In the genomic region with DNA sequence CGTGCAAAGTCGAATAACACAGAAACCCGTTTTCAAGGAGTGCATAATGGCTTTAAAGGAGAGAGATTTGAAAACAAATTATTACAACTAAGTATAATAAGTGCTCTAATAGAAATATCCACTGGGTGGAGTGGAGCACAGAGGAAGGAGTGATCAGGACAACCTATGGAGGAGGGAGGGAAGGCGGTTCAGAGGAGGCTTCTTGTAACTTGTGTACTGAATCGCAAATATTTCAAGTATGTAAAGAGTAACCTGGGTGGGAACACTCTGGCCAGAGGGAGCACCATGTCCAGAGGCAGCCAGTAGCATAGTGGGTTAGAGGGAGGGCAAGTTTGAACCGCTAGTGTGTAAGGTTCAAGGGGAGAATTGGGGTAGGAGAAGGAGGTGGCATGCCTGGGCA, we compare ENCODE assay signal across 17 cellular contexts. TPM values are rescaled to one million over a fixed set of nuclear protein-coding genes. Genes with fewer than 3 reads are reported as not detected.
A peak's percentile ranks its signal among the peaks of the same experiment; 100 is the strongest.
DNase-seq lines count a peak whose midpoint lies in the region; ATAC-seq and TF ChIP-seq lines count a peak whose summit lies in the region.
"Had no signal": no experiment of that assay in that cellular context is flagged by ENCODE, and none has a peak within 500 bp of the region (broad histone marks: within the 10 kb centered on the region; RNA-seq: fewer than 3 reads in every experiment).

No MANE protein-coding gene starts in this region.

- H3K4me3 ChIP-seq in DND-41 (ENCODE audit: low read depth in 1 of 2, low read length in 2 of 2) (no peak overlapping the region), LNCaP clone FGC (ENCODE audit: low read depth, low read length) (no peak overlapping the region), body of pancreas (no peak overlapping the region), liver (ENCODE audit: low read depth in 1 of 3, low read length in 3 of 3) (no peak overlapping the region)
- H3K4me3 ChIP-seq in CD8-positive, alpha-beta T cell (ENCODE audit: low read depth, low read length), result no peak overlapping the region
- H3K4me3 ChIP-seq: BLaER1, heart right ventricle, ovary, thoracic aorta had no signal

- no peaks in the 10 kb centered on the region for H3K4me1 Mint-ChIP-seq in CD8-positive, alpha-beta T cell (ENCODE audit: low read depth)

- H3K9ac ChIP-seq in DND-41 (ENCODE audit: low read depth, low read length) (no peak overlapping the region), liver (ENCODE audit: low read depth in 1 of 2, low read length in 2 of 2) (no peak overlapping the region)
- H3K9ac ChIP-seq: BLaER1 had no signal

- no peaks in the 10 kb centered on the region for H3K36me3 Mint-ChIP-seq in CD8-positive, alpha-beta T cell

- no peak overlapping the region for H3K27ac Mint-ChIP-seq in CD8-positive, alpha-beta T cell

- no peak for TF ChIP-seq POLR2A in body of pancreas (IDR thresholded peaks at IDR 0.05)

- ATAC-seq in DND-41 (ENCODE audit: insufficient read depth, low read depth), result no peak
- ATAC-seq in body of pancreas, result peak; percentile 33
- ATAC-seq in CD8-positive, alpha-beta T cell, result no peak
- ATAC-seq: activated CD4-positive, CD25-positive, alpha-beta regulatory T cell treated with anti-CD3 and anti-CD28 coated beads, Interleukin-2, amount 50 U/mL, for 24 hours; heart right ventricle had no signal

- no peak overlapping the region for H3K27ac ChIP-seq in DND-41 (ENCODE audit: low read length)
- H3K27ac ChIP-seq in body of pancreas, result no peak overlapping the region
- no peak overlapping the region for H3K27ac ChIP-seq in liver (ENCODE audit: low read depth in 1 of 2, low read length in 2 of 2)
- H3K27ac ChIP-seq in CD8-positive, alpha-beta T cell (ENCODE audit: low read depth, low read length), result no peak overlapping the region
- H3K27ac ChIP-seq: BLaER1, ovary, RWPE1, thoracic aorta had no signal

- DNase-seq in DND-41, result no peak
- DNase-seq in LNCaP clone FGC (ENCODE audit: low read depth), result no peak
- no peak for DNase-seq in body of pancreas
- DNase-seq in DMS53 (lab: John Stamatoyannopoulos, UW), result no peak
- DNase-seq in NCI-H187 treated with DMSO at 0.1 percent for 48 hours (lab: John Stamatoyannopoulos, UW), result no peak
- DNase-seq in CD8-positive, alpha-beta T cell, result no peak
- DNase-seq: anterior cingulate cortex, dermis blood vessel endothelial cell, heart right ventricle, NCI-H1092, ovary, small intestine had no signal

- H3K4me1 ChIP-seq in DND-41 (ENCODE audit: insufficient read depth, low read length) (no peaks in the 10 kb centered on the region), body of pancreas (no peaks in the 10 kb centered on the region), liver (ENCODE audit: control insufficient read depth in 4 of 4, insufficient read depth in 4 of 4, low read length in 3 of 4) (no peaks in the 10 kb centered on the region)
- H3K4me1 ChIP-seq in CD8-positive, alpha-beta T cell (ENCODE audit: insufficient read depth, low read length), result no peaks in the 10 kb centered on the region

- peak; percentile 13 for TF ChIP-seq CTCF in DND-41 (IDR thresholded peaks at IDR 0.05; ENCODE audit: borderline replicate concordance, extremely low read depth, low read length, poor library complexity, severe bottlenecking)
- peak; percentile 16; the same call in 1 of the 2 replicates for TF ChIP-seq CTCF in LNCaP clone FGC (IDR thresholded peaks at IDR 0.05; ENCODE audit: control insufficient read depth, extremely low read depth, insufficient read depth)
- peak in 3 of 7 experiments; percentile 19 to 30 (median 21) for TF ChIP-seq CTCF in body of pancreas (IDR thresholded peaks at IDR 0.05)
- no peak for TF ChIP-seq CTCF in liver (IDR thresholded peaks at IDR 0.05; ENCODE audit: low read depth, low read length, missing input control)
- TF ChIP-seq CTCF in CD8-positive, alpha-beta T cell (IDR thresholded peaks at IDR 0.05), result no peak

- no peaks in the 10 kb centered on the region for H3K36me3 ChIP-seq in DND-41 (ENCODE audit: insufficient read depth, low read length)
- H3K36me3 ChIP-seq in body of pancreas (replicated peaks in 1 of 2; ENCODE audit: insufficient read depth in 1 of 2, low read depth in 2 of 2), result no peaks in the 10 kb centered on the region
- no peaks in the 10 kb centered on the region for H3K36me3 ChIP-seq in liver (ENCODE audit: control insufficient read depth in 4 of 4, insufficient read depth in 3 of 4, low read depth in 1 of 4, low read length in 3 of 4)
- no peaks in the 10 kb centered on the region for H3K36me3 ChIP-seq in CD8-positive, alpha-beta T cell (ENCODE audit: insufficient read depth, low read length)
- H3K36me3 ChIP-seq: heart right ventricle, ovary, thoracic aorta had no signal

- no peaks in the 10 kb centered on the region for H3K9me3 ChIP-seq in DND-41 (ENCODE audit: insufficient read depth, low read length, severe bottlenecking)
- H3K9me3 ChIP-seq in body of pancreas, result no peaks in the 10 kb centered on the region
- no peaks in the 10 kb centered on the region for H3K9me3 ChIP-seq in liver (ENCODE audit: control insufficient read depth in 4 of 4, low read length in 3 of 4)
- peaks cover 5% of the 10 kb centered on the region for H3K9me3 ChIP-seq in CD8-positive, alpha-beta T cell (ENCODE audit: low read length)
- H3K9me3 ChIP-seq: ovary, thoracic aorta had no signal

- H3K4me2 ChIP-seq in DND-41 (ENCODE audit: insufficient read depth, low read length), result no peak overlapping the region
- H3K4me2 ChIP-seq: BLaER1 had no signal

- peaks cover 9% of the 10 kb centered on the region for H3K9me3 Mint-ChIP-seq in CD8-positive, alpha-beta T cell

- POLR2A ChIA-PET in CD8-positive, alpha-beta T cell (lab: Charles Lee), result no interaction called here

- intact Hi-C loops in body of pancreas (cut with DNase I), result no loop called here
- intact Hi-C loops in CD8-positive, alpha-beta T cell (cut with DNase I, micrococcal nuclease), result no loop called here

- H3K79me2 ChIP-seq in DND-41 (ENCODE audit: insufficient read depth, low read length), result no peaks in the 10 kb centered on the region

- no peaks in the 10 kb centered on the region for H3K27me3 ChIP-seq in DND-41 (ENCODE audit: insufficient read depth, low read length, poor library complexity)
- no peaks in the 10 kb centered on the region for H3K27me3 ChIP-seq in body of pancreas
- H3K27me3 ChIP-seq in liver (ENCODE audit: control insufficient read depth in 4 of 4, insufficient read depth in 4 of 4, low read length in 3 of 4), result peaks cover 0 to 3% (median 0%) of the 10 kb centered on the region in 4 donors
- no peaks in the 10 kb centered on the region for H3K27me3 ChIP-seq in CD8-positive, alpha-beta T cell (ENCODE audit: insufficient read depth, low read length)
- H3K27me3 ChIP-seq: BLaER1, ovary had no signal

- no peak overlapping the region for H3K4me3 Mint-ChIP-seq in CD8-positive, alpha-beta T cell

- H2AFZ ChIP-seq in DND-41 (ENCODE audit: low read depth, low read length), result no peak overlapping the region

- 75 to 79% methylated on average over 6 of the region's 6 CpGs for WGBS in body of pancreas, 2 donors
- WGBS in liver, result 94% methylated on average over 6 of the region's 6 CpGs

- TF ChIP-seq RAD21 in liver (IDR thresholded peaks at IDR 0.05), result peak; percentile 19 to 24

- no peaks in the 10 kb centered on the region for H4K20me1 ChIP-seq in DND-41 (ENCODE audit: insufficient read depth, low read length)
- H4K20me1 ChIP-seq: BLaER1 had no signal

- H3K27me3 Mint-ChIP-seq in CD8-positive, alpha-beta T cell (ENCODE audit: low read depth), result no peaks in the 10 kb centered on the region

- CTCF ChIA-PET in CD8-positive, alpha-beta T cell (lab: Charles Lee), result no interaction called here

TF ChIP-seq in liver, 16 proteins besides CTCF, POLR2A, EP300 and RAD21 (continues in another document):
- no peak for TF ChIP-seq TAF1 (conservative IDR thresholded peaks at IDR 0.05)
- TF ChIP-seq HNF4G (IDR thresholded peaks at IDR 0.05), result no peak
- no peak for TF ChIP-seq FOXA1 (IDR thresholded peaks at IDR 0.05)
- TF ChIP-seq SP1 (IDR thresholded peaks at IDR 0.05), result no peak
- TF ChIP-seq, protein P1, sequence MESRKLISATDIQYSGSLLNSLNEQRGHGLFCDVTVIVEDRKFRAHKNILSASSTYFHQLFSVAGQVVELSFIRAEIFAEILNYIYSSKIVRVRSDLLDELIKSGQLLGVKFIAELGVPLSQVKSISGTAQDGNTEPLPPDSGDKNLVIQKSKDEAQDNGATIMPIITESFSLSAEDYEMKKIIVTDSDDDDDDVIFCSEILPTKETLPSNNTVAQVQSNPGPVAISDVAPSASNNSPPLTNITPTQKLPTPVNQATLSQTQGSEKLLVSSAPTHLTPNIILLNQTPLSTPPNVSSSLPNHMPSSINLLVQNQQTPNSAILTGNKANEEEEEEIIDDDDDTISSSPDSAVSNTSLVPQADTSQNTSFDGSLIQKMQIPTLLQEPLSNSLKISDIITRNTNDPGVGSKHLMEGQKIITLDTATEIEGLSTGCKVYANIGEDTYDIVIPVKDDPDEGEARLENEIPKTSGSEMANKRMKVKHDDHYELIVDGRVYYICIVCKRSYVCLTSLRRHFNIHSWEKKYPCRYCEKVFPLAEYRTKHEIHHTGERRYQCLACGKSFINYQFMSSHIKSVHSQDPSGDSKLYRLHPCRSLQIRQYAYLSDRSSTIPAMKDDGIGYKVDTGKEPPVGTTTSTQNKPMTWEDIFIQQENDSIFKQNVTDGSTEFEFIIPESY (IDR thresholded peaks at IDR 0.05), result no peak
- no peak for TF ChIP-seq NR2F2 (IDR thresholded peaks at IDR 0.05)
- TF ChIP-seq GABPA (IDR thresholded peaks at IDR 0.05 in 1 of 2, conservative IDR thresholded peaks at IDR 0.05 in 1 of 2), result no peak
- TF ChIP-seq EGR1 (IDR thresholded peaks at IDR 0.05; ENCODE audit: low read depth in 2 of 2), result no peak
- TF ChIP-seq YY1 (IDR thresholded peaks at IDR 0.05), result no peak
- TF ChIP-seq RXRA (IDR thresholded peaks at IDR 0.05), result no peak

RNA-seq across cellular contexts. Expression of a gene that starts 21.6 kb away (rescaled TPM):
- total RNA-seq in body of pancreas (10 to 100 TPM in 1 of 2 donors, 1 to 10 TPM in 1; 9.6 to 12.5 TPM), liver (1 to 10 TPM; 4.5 to 8.0 TPM)
- 1 to 10 TPM; 5.4 to 7.9 TPM for polyA plus RNA-seq in liver
- total RNA-seq in CD8-positive, alpha-beta T cell, result 1,000 to 10,000 TPM; 3,739 to 3,807 TPM

Comparison
In these comparisons a context has a peak if more than half of its experiments do, and no peak if none do; other contexts are left out.
1. CTCF ChIP-seq: peak in DND-41 (single experiment) and LNCaP clone FGC (single experiment); none in liver (single experiment) and CD8-positive, alpha-beta T cell (single experiment).
2. RNA of a gene that starts 21.6 kb away (total RNA-seq): 3,739 to 3,807 TPM in CD8-positive, alpha-beta T cell; 9.6 to 12.5 TPM in body of pancreas and 4.5 to 8.0 TPM in liver; every median in the first group is over 100 times any median in the second.